In genomic region chrX:67619253-67619652, GRCh38 we compare ENCODE assay signal across 11 cellular contexts.
A peak's percentile ranks its signal among the peaks of the same experiment; 100 is the strongest.
DNase-seq lines count a peak whose midpoint lies in the region; ATAC-seq, FAIRE-seq and TF ChIP-seq lines count a peak whose summit lies in the region.
"Had no signal": no experiment of that assay in that cellular context is flagged by ENCODE, and none has a peak within 500 bp of the region (broad histone marks: within the 10 kb centered on the region; RNA-seq: fewer than 3 reads in every experiment).

No MANE protein-coding gene starts in this region.

- H3K79me2 ChIP-seq in endothelial cell of umbilical vein (ENCODE audit: control insufficient read depth, insufficient read depth, low read length) = no peaks in the 10 kb centered on the region
- H3K79me2 ChIP-seq in OCI-LY7 (ENCODE audit: insufficient read depth, low read depth, low read length) = no peaks in the 10 kb centered on the region

- H2AFZ ChIP-seq in endothelial cell of umbilical vein (ENCODE audit: low read depth, low read length) (no peak overlapping the region), OCI-LY7 (ENCODE audit: low read length) (no peak overlapping the region)

- H4K20me1 ChIP-seq in endothelial cell of umbilical vein (replicated peaks; ENCODE audit: control insufficient read depth, extremely low read depth, insufficient read depth, low read length) = no peaks in the 10 kb centered on the region
- no peaks in the 10 kb centered on the region for H4K20me1 ChIP-seq in OCI-LY7 (ENCODE audit: insufficient read depth, low read length)

- H3K9me2 ChIP-seq in OCI-LY7 (ENCODE audit: insufficient read depth, low read length) = no peaks in the 10 kb centered on the region

- BruUV-seq in endothelial cell of umbilical vein (replicated peaks; lab: Mats Ljungman, UMichigan) (no TSS peak), OCI-LY7 (replicated peaks; lab: Mats Ljungman, UMichigan) (no TSS peak)

- TF ChIP-seq POLR2A in endothelial cell of umbilical vein (IDR thresholded peaks at IDR 0.05; ENCODE audit: low read depth, low read length) = no peak

- H3K27ac ChIP-seq in endothelial cell of umbilical vein (ENCODE audit: insufficient read depth, low read depth, low read length) = peak overlapping the region; percentile 20
- H3K27ac ChIP-seq in OCI-LY7 (ENCODE audit: low read depth, low read length, poor library complexity, severe bottlenecking) = no peak overlapping the region
- H3K27ac ChIP-seq: gastrocnemius medialis had no signal

- H3K4me1 ChIP-seq in endothelial cell of umbilical vein (ENCODE audit: control insufficient read depth, extremely low read depth, insufficient read depth, low read length) (peaks cover 20% of the 10 kb centered on the region), OCI-LY7 (ENCODE audit: insufficient read depth, low read length, poor library complexity, severe bottlenecking) (no peaks in the 10 kb centered on the region)
- H3K4me1 ChIP-seq: gastrocnemius medialis had no signal

- H3K9ac ChIP-seq in endothelial cell of umbilical vein (replicated peaks; ENCODE audit: extremely low read depth, insufficient read depth, low read length) = no peak overlapping the region

- H3K9me1 ChIP-seq in endothelial cell of umbilical vein (replicated peaks; ENCODE audit: control insufficient read depth, extremely low read depth, insufficient read depth, low read length) = no peaks in the 10 kb centered on the region

- peak; percentile 21 for DNase-seq in AG08395 (ENCODE audit: low spot score)
- peak; percentile 66 for DNase-seq in endothelial cell of umbilical vein (ENCODE audit: low read depth, low spot score)
- no peak for DNase-seq in NCI-H187 treated with DMSO at 0.1 percent for 48 hours (lab: John Stamatoyannopoulos, UW)
- DNase-seq in OCI-LY7 (ENCODE audit: low spot score) = no peak
- DNase-seq in GM20000 (ENCODE audit: low spot score) = no peak
- DNase-seq in OCI-M1 (lab: John Stamatoyannopoulos, UW) = no peak
- DNase-seq: gastrocnemius medialis, NCI-H1048, PC-3 had no signal

- TF ChIP-seq CTCF in endothelial cell of umbilical vein (IDR thresholded peaks at IDR 0.05; ENCODE audit: extremely low read depth in 1 of 2, insufficient read depth in 1 of 2, low read depth in 1 of 2, low read length in 2 of 2) = no peak
- TF ChIP-seq CTCF in OCI-LY7 (conservative IDR thresholded peaks at IDR 0.05; ENCODE audit: low read length) = no peak
- no peak for TF ChIP-seq CTCF in GM20000 (IDR thresholded peaks at IDR 0.05; ENCODE audit: extremely low read depth, missing control alignments)

- peak; percentile 76 for FAIRE-seq in endothelial cell of umbilical vein (lab: Jason Lieb, UNC)

- dilution Hi-C loops in endothelial cell of umbilical vein (cut with MboI; ENCODE audit: extremely low pct_ligation_motif_present, low sequenced_read_pairs) = no loop called here

- intact Hi-C loops in endothelial cell of umbilical vein (cut with micrococcal nuclease) (no loop called here), OCI-LY7 (cut with micrococcal nuclease; ENCODE audit: unreplicated experiment) (no loop called here)

- H3K36me3 ChIP-seq in endothelial cell of umbilical vein (ENCODE audit: control insufficient read depth in 2 of 2, extremely low read depth in 1 of 2, insufficient read depth in 2 of 2, low read length in 2 of 2) = no peaks in the 10 kb centered on the region
- no peaks in the 10 kb centered on the region for H3K36me3 ChIP-seq in OCI-LY7 (ENCODE audit: insufficient read depth, low read length)
- H3K36me3 ChIP-seq: gastrocnemius medialis had no signal

- peak; percentile 79 for ATAC-seq in GM19452 (IDR thresholded peaks at IDR 0.05; ENCODE audit: unreplicated experiment)
- peak; percentile 81 for ATAC-seq in HG03457 (IDR thresholded peaks at IDR 0.05; ENCODE audit: unreplicated experiment)
- ATAC-seq: gastrocnemius medialis, PC-3 had no signal

- H3K9me3 ChIP-seq in endothelial cell of umbilical vein (replicated peaks; ENCODE audit: control insufficient read depth, insufficient read depth, low read length) (no peaks in the 10 kb centered on the region), OCI-LY7 (ENCODE audit: low read length) (no peaks in the 10 kb centered on the region)
- H3K9me3 ChIP-seq: gastrocnemius medialis had no signal

- H3K4me2 ChIP-seq in endothelial cell of umbilical vein (ENCODE audit: insufficient read depth, low read length) (no peak overlapping the region), OCI-LY7 (ENCODE audit: low read length) (no peak overlapping the region)

- no peaks in the 10 kb centered on the region for H3K27me3 ChIP-seq in endothelial cell of umbilical vein (ENCODE audit: control insufficient read depth in 2 of 2, insufficient read depth in 2 of 2, low read length in 2 of 2)
- H3K27me3 ChIP-seq: gastrocnemius medialis had no signal

- H3K4me3 ChIP-seq in endothelial cell of umbilical vein (replicated peaks in 1 of 3; ENCODE audit: insufficient read depth in 1 of 3, low read depth in 1 of 3, low read length in 3 of 3) (no peak overlapping the region), OCI-LY7 (ENCODE audit: low read depth, low read length, poor library complexity, severe bottlenecking) (no peak overlapping the region)
- H3K4me3 ChIP-seq: gastrocnemius medialis had no signal

- CTCF ChIA-PET in endothelial cell of umbilical vein (lab: Charles Lee) = no interaction called here
- CTCF ChIA-PET in OCI-LY7 (lab: Charles Lee; ENCODE audit: unreplicated experiment) = no interaction called here

- POLR2A ChIA-PET in endothelial cell of umbilical vein (lab: Charles Lee) (no interaction called here), OCI-LY7 (lab: Charles Lee) (no interaction called here)

TF ChIP-seq in endothelial cell of umbilical vein, 7 proteins besides CTCF, POLR2A, EP300 and RAD21:
- no peak for TF ChIP-seq EZH2 (IDR thresholded peaks at IDR 0.05; ENCODE audit: borderline replicate concordance, low read depth, low read length, severe bottlenecking)
- no peak for TF ChIP-seq MYC (IDR thresholded peaks at IDR 0.05; ENCODE audit: low read depth, low read length)
- TF ChIP-seq GATA2 (IDR thresholded peaks at IDR 0.05; ENCODE audit: insufficient read depth, insufficient read length, low read depth, low read length) = peak; percentile 80
- peak; percentile 82 for TF ChIP-seq JUN (IDR thresholded peaks at IDR 0.05; ENCODE audit: borderline replicate concordance, insufficient read depth, insufficient read length, low read depth)
- peak; percentile 84 for TF ChIP-seq FOS (IDR thresholded peaks at IDR 0.05; ENCODE audit: borderline replicate concordance, insufficient read depth, low read length)

Comparison
In these comparisons a context has a peak if more than half of its experiments do, and no peak if none do; other contexts are left out.
1. DNase-seq: peak in AG08395 (single experiment) and endothelial cell of umbilical vein (single experiment); none in NCI-H187 treated with DMSO at 0.1 percent for 48 hours (single experiment), OCI-LY7 (single experiment), GM20000 (single experiment) and OCI-M1 (single experiment).